ENCODE assay signal across 8 cellular contexts in the genomic region with DNA sequence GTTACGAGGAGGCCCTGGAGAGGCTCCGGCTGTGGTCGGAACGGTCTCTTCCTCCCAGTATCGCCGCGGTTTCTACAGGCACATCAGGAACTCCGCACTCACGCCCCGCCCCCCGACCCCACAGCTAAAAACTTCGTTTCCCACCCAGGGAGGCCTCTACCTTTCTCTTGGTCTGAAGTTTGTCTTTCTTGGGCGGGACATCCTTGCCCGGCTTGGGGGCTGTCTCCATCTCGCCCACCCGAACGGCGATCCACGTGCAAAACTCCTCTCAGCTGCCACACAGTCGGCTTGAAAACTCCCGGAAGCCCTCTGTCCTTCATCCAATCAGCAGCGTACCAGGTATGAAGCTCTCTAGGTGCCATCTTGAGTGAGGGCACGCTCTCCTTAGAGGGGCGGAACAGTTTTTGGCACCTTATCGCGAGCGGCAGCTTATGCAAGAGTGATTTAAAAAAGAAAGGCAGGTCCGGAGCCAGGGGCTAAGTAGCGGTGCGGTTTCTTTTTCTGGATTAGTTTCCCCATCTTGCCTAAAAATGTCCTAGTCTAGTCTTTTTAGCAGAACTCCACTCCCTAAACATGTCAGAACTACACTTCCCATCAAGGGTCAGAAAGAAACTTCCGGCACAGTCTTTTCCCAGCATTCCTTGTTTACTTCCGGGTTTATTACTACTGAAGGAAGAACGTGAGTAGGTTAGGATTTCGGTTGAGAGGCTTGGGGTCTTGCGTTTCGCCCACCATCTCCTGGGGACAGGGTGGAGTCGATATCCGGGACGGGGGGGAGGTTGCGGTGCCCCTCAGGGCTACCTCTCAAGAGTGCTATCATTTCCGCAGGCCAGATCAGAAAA. TPM values are rescaled to one million over a fixed set of nuclear protein-coding genes. Genes with fewer than 3 reads are reported as not detected.
DNase-seq lines count a peak whose midpoint lies in the region; ATAC-seq, FAIRE-seq and TF ChIP-seq lines count a peak whose summit lies in the region.

TSS of gene PFDN6 (plus strand) at position 660 of the 842 bp plus-strand sequence. CDS start 256 bp downstream, outside the sequence.
A gene with protein sequence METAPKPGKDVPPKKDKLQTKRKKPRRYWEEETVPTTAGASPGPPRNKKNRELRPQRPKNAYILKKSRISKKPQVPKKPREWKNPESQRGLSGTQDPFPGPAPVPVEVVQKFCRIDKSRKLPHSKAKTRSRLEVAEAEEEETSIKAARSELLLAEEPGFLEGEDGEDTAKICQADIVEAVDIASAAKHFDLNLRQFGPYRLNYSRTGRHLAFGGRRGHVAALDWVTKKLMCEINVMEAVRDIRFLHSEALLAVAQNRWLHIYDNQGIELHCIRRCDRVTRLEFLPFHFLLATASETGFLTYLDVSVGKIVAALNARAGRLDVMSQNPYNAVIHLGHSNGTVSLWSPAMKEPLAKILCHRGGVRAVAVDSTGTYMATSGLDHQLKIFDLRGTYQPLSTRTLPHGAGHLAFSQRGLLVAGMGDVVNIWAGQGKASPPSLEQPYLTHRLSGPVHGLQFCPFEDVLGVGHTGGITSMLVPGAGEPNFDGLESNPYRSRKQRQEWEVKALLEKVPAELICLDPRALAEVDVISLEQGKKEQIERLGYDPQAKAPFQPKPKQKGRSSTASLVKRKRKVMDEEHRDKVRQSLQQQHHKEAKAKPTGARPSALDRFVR (minus strand): TSS at position 298 of the 842 bp plus-strand sequence. CDS start 69 bp downstream, at position 229.

- peaks cover 39% of the 10 kb centered on the region for H3K4me1 Mint-ChIP-seq in Calu3 (ENCODE audit: low read depth, unreplicated experiment)

- peaks cover 72% of the 10 kb centered on the region for H3K36me3 Mint-ChIP-seq in Calu3 (ENCODE audit: insufficient read depth, unreplicated experiment)

- ATAC-seq in GM21381 (IDR thresholded peaks at IDR 0.05; ENCODE audit: unreplicated experiment): peak; percentile 81

- TF ChIP-seq CTCF in Calu3 (IDR thresholded peaks at IDR 0.05; ENCODE audit: unreplicated experiment): no peak

- BruUV-seq in Calu3 (replicated peaks; lab: Mats Ljungman, UMichigan): no TSS peak

- DNase-seq in Calu3 (peak; percentile 82), HTR-8/SVneo (ENCODE audit: insufficient read length, low spot score) (peak; percentile 96), NOMO-1 treated with dmso at 0.1 percent for 144 hours (lab: John Stamatoyannopoulos, UW; ENCODE audit: unreplicated experiment) (peak; percentile 95), mesenteric fat pad (ENCODE audit: low spot score) (no peak)
- DNase-seq in activated CD8-positive, alpha-beta memory T cell treated with anti-CD3 and anti-CD28 coated beads for 48 hours (ENCODE audit: low read depth in 2 of 3, low spot score in 2 of 3): peak in 2 of 3 experiments; percentile 58 to 61
- DNase-seq in stimulated activated CD8-positive, alpha-beta memory T cell treated with anti-CD3 and anti-CD28 coated beads, Interleukin-2, amount 100 ng/mL, for 48 hours (ENCODE audit: low read depth in 2 of 2): peak; percentile 49 to 66

- no peaks in the 10 kb centered on the region for H3K27me3 Mint-ChIP-seq in Calu3 (ENCODE audit: unreplicated experiment)

- CTCF ChIA-PET in Calu3 (lab: Charles Lee): interaction anchor here (0.5 to 2.7 kb wide), 13 partner anchors 9 to 296 kb away, joined by 3 to 14 read pairs (median 5); partner anchors contain the start of genes B3GALT4, RGL2, RPS18 and VPS52

- no peaks in the 10 kb centered on the region for H3K9me3 Mint-ChIP-seq in Calu3 (ENCODE audit: low read depth, unreplicated experiment)

- peak within 1 kb of the TSS; percentile 69 for H3K27ac Mint-ChIP-seq in Calu3 (ENCODE audit: unreplicated experiment)

- H3K4me3 Mint-ChIP-seq in Calu3 (ENCODE audit: low read depth, unreplicated experiment): peak within 1 kb of the TSS; percentile 81

- FAIRE-seq in HTR-8/SVneo (lab: Jason Lieb, UNC): peak; percentile 31

- intact Hi-C loops in Calu3 (cut with micrococcal nuclease; ENCODE audit: unreplicated experiment): loop anchor here (1.0 kb wide), 1 partner anchor 8 kb away; no protein-coding TSS in a partner anchor

- in situ Hi-C loops in endometrial microvascular endothelial cells (cut with HindIII; ENCODE audit: inconsistent ontology term, low pct_unique_long_range_greater_than_20kb, low sequenced_read_pairs): no loop called here

RNA-seq across cellular contexts. Expression of gene PFDN6, which starts in this region (rescaled TPM):
- 141 and 168 TPM in 2 replicates for total RNA-seq in Calu3 (2022)
- 59.0 TPM for total RNA-seq in endometrial microvascular endothelial cells (ENCODE audit: inconsistent ontology term)
- 34.8 TPM for total RNA-seq in mesenteric fat pad

RNA-seq across cellular contexts. Expression of the second gene that starts in this region (rescaled TPM):
- 124 and 125 TPM in 2 replicates for total RNA-seq in Calu3 (2022)
- 75.1 TPM for total RNA-seq in endometrial microvascular endothelial cells (ENCODE audit: inconsistent ontology term)
- 48.9 TPM for total RNA-seq in mesenteric fat pad
